In genomic region chr22:36365020-36365411, GRCh38 we compare ENCODE assay signal across 8 cellular contexts. TPM values are rescaled to one million over a fixed set of nuclear protein-coding genes. Genes with fewer than 3 reads are reported as not detected.
A peak's percentile ranks its signal among the peaks of the same experiment; 100 is the strongest.
DNase-seq lines count a peak whose midpoint lies in the region; ATAC-seq lines count a peak whose summit lies in the region.

No MANE protein-coding gene starts in this region.

- no peak for ATAC-seq in Right ventricle myocardium inferior
- peak; percentile 32 for ATAC-seq in left colon
- no peak for ATAC-seq in GM19455 (IDR thresholded peaks at IDR 0.05; ENCODE audit: unreplicated experiment)

- DNase-seq in Right ventricle myocardium inferior (ENCODE audit: missing footprints) (peak; percentile 68), cardiac septum (ENCODE audit: low spot score) (no peak), T-helper 2 cell (peak; percentile 45 to 95 (median 82)), amniotic epithelial cell (ENCODE audit: low read depth) (peak; percentile 95), left colon (peak; percentile 60 to 74), inferior parietal cortex (ENCODE audit: extremely low spot score) (no peak)
- peak; percentile 83 to 90 for DNase-seq in stimulated activated CD4-positive, alpha-beta T cell treated with anti-CD3 and anti-CD28 coated beads, Interleukin-4, amount 100 ng/mL, for 48 hours (ENCODE audit: low read depth in 2 of 2)

- intact Hi-C loops in Right ventricle myocardium inferior (cut with DNase I) (no loop called here), cardiac septum (cut with DNase I) (loop anchor here (5.0 kb wide), 1 partner anchor 38 kb away; no protein-coding TSS in a partner anchor), left colon (cut with DNase I, micrococcal nuclease) (no loop called here)

RNA-seq across cellular contexts. Expression of gene MYH9, which starts 22.8 kb away (rescaled TPM):
- 180 TPM for total RNA-seq in Right ventricle myocardium inferior
- 282 TPM for total RNA-seq in cardiac septum
- 100 to 1,000 TPM; 581 to 641 TPM for total RNA-seq in left colon

Comparison
In these comparisons a context has a peak if more than half of its experiments do, and no peak if none do; other contexts are left out.
1. DNase-seq: peak in Right ventricle myocardium inferior (single experiment), T-helper 2 cell (5 of 5), amniotic epithelial cell (single experiment), left colon (2 of 2) and stimulated activated CD4-positive, alpha-beta T cell treated with anti-CD3 and anti-CD28 coated beads, Interleukin-4, amount 100 ng/mL, for 48 hours (2 of 2); none in cardiac septum (single experiment) and inferior parietal cortex (single experiment).